27 cellular contexts compared by ENCODE assay signal in genomic region chr16:6111390-6111789, GRCh38.
DNase-seq lines count a peak whose midpoint lies in the region; ATAC-seq, FAIRE-seq and TF ChIP-seq lines count a peak whose summit lies in the region.
"Had no signal": no experiment of that assay in that cellular context is flagged by ENCODE, and none has a peak within 500 bp of the region (broad histone marks: within the 10 kb centered on the region; RNA-seq: fewer than 3 reads in every experiment).

No MANE protein-coding gene starts in this region.

- no peaks in the 10 kb centered on the region for H3K27me3 ChIP-seq in brain microvascular endothelial cell (replicated peaks)
- H3K27me3 ChIP-seq: BLaER1 treated with 17β-estradiol and CSF1 and Interleukin-3, amounts not matched to agents 10 nM and 100 nM had no signal

- FAIRE-seq in RCC 7860 (lab: Jason Lieb, UNC) (peak; percentile 93), urothelium cell line (lab: Jason Lieb, UNC) (peak; percentile 63)
- FAIRE-seq: A204.1, GM12892, H1, K562 had no signal

- no peak overlapping the region for H3K4me3 ChIP-seq in brain microvascular endothelial cell (ENCODE audit: low read depth, low read length)
- H3K4me3 ChIP-seq: BLaER1 treated with 17β-estradiol and CSF1 and Interleukin-3, amounts not matched to agents 10 nM and 100 nM; K562; SK-N-MC had no signal

- no peak overlapping the region for H3K27ac ChIP-seq in brain microvascular endothelial cell
- H3K27ac ChIP-seq: BLaER1 treated with 17β-estradiol and CSF1 and Interleukin-3, amounts not matched to agents 10 nM and 100 nM; SK-N-MC had no signal

- no peaks in the 10 kb centered on the region for H3K36me3 ChIP-seq in brain microvascular endothelial cell (replicated peaks)
- H3K36me3 ChIP-seq: BLaER1 treated with 17β-estradiol and CSF1 and Interleukin-3, amounts not matched to agents 10 nM and 100 nM had no signal

- in situ Hi-C loops in brain microvascular endothelial cell (cut with HindIII; ENCODE audit: low pct_ligation_motif_present, low sequenced_read_pairs): no loop called here

- DNase-seq in Daoy (ENCODE audit: low read depth): peak; percentile 25
- peak; percentile 80 for DNase-seq in RCC 7860 (ENCODE audit: low spot score)
- peak; percentile 16 for DNase-seq in brain microvascular endothelial cell
- DNase-seq in urothelium cell line (ENCODE audit: low spot score): peak; percentile 58
- no peak for DNase-seq in SKM-1 (lab: John Stamatoyannopoulos, UW; ENCODE audit: unreplicated experiment)
- no peak for DNase-seq in cortex of kidney (lab: John Stamatoyannopoulos, UW)
- DNase-seq: CD4-positive, alpha-beta memory T cell; COR-L47; DMS53; EL; GDM1; HCEC 1CT; Kasumi-1; MV-4-11; NCI-H1105; NCI-H1436 treated with DMSO at 0.1 percent for 48 hours; NCI-H187 treated with DMSO at 0.1 percent for 48 hours; NCI-H2171 treated with DMSO at 0.1 percent for 48 hours; NCI-H69; SIG-M5 had no signal

- no peak for ATAC-seq in HG02973 (IDR thresholded peaks at IDR 0.05; ENCODE audit: unreplicated experiment)
- ATAC-seq: K562 had no signal

- TF ChIP-seq CTCF in brain microvascular endothelial cell (IDR thresholded peaks at IDR 0.05; ENCODE audit: low read depth, low read length, missing control alignments): no peak

Comparison
In these comparisons a context has a peak if more than half of its experiments do, and no peak if none do; other contexts are left out.
1. DNase-seq: peak in Daoy (single experiment), RCC 7860 (single experiment), brain microvascular endothelial cell (single experiment) and urothelium cell line (single experiment); none in SKM-1 (single experiment) and cortex of kidney (single experiment).